ENCODE assay signal across 1 cellular context in genomic region chr16:57648125-57648524, GRCh38.
TF ChIP-seq lines count a peak whose summit lies in the region.

No MANE protein-coding gene starts in this region.

TF ChIP-seq in GM23338, 12 proteins besides CTCF, POLR2A, EP300 and RAD21 (continued from another document):
- TF ChIP-seq REST (IDR thresholded peaks at IDR 0.05; ENCODE audit: unreplicated experiment) (no peak), ZNF462 (CRISPR knock-in tag; IDR thresholded peaks at IDR 0.05) (no peak), STAT1 (IDR thresholded peaks at IDR 0.05; ENCODE audit: unreplicated experiment) (no peak), EZH2 (IDR thresholded peaks at IDR 0.05; ENCODE audit: low read depth, unreplicated experiment) (no peak)
TF ChIP-seq in GM23338: peak in this region for 0.
